ENCODE assay signal across 14 cellular contexts in the genomic region with DNA sequence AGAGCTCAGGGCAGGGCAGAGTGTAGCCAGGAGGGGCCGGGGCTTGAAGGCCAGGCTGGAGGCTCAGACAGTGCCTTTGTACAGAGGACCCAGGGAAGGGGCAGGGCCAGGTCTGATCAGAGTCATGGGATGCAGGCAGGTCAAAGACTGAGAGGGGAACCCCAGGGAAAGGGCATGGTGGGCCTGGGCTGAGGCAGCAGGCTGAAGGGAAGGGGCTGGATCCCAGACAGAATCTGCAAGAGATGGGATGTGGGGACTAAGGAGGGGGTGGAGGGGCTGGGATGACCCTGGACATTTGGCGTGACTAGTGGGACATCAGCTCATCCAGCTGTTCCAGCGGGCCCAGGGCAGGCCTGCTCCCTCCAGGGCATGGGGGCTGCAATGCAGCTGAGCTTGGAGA. TPM values are rescaled to one million over a fixed set of nuclear protein-coding genes. Genes with fewer than 3 reads are reported as not detected.
DNase-seq lines count a peak whose midpoint lies in the region; ATAC-seq and TF ChIP-seq lines count a peak whose summit lies in the region.
"Had no signal": no experiment of that assay in that cellular context is flagged by ENCODE, and none has a peak within 500 bp of the region (broad histone marks: within the 10 kb centered on the region; RNA-seq: fewer than 3 reads in every experiment).

No MANE protein-coding gene starts in this region.

- H3K36me3 Mint-ChIP-seq in chondrocyte (ENCODE audit: low read depth): peaks cover 19% of the 10 kb centered on the region

- H3K27ac Mint-ChIP-seq in chondrocyte (ENCODE audit: unreplicated experiment): no peak overlapping the region
- H3K27ac Mint-ChIP-seq: B cell; CD8-positive, alpha-beta T cell had no signal

- no peaks in the 10 kb centered on the region for H3K27me3 ChIP-seq in left ventricle myocardium inferior (ENCODE audit: low read depth)
- H3K27me3 ChIP-seq: BLaER1 treated with 17β-estradiol and CSF1 and Interleukin-3, amounts not matched to agents 10 nM and 100 nM had no signal

- H3K27me3 Mint-ChIP-seq in chondrocyte (ENCODE audit: low read depth): no peaks in the 10 kb centered on the region
- H3K27me3 Mint-ChIP-seq: B cell had no signal

- H3K9me3 ChIP-seq in left ventricle myocardium inferior (replicated peaks): no peaks in the 10 kb centered on the region
- H3K9me3 ChIP-seq: BLaER1 treated with 17β-estradiol and CSF1 and Interleukin-3, amounts not matched to agents 10 nM and 100 nM; HAP-1 had no signal

- peaks cover 74% of the 10 kb centered on the region for H3K36me3 ChIP-seq in left ventricle myocardium inferior

- intact Hi-C loops in left ventricle myocardium inferior (cut with micrococcal nuclease) (no loop called here), left cardiac atrium (cut with DNase I) (no loop called here), posterior vena cava (cut with DNase I) (no loop called here)

- ATAC-seq in left cardiac atrium: no peak
- ATAC-seq: CD8-positive, alpha-beta T cell had no signal

- TF ChIP-seq CTCF in left ventricle myocardium inferior (IDR thresholded peaks at IDR 0.05; ENCODE audit: borderline replicate concordance) (no peak), chondrocyte (IDR thresholded peaks at IDR 0.05) (no peak)

- DNase-seq in left ventricle myocardium inferior: no peak
- no peak for DNase-seq in left cardiac atrium
- DNase-seq in chondrocyte (ENCODE audit: low spot score): peak; percentile 60
- peak; percentile 73 for DNase-seq in posterior vena cava (ENCODE audit: low spot score)
- no peak for DNase-seq in T-helper 1 cell
- DNase-seq in NCI-H1048 (lab: John Stamatoyannopoulos, UW): no peak
- DNase-seq in NCI-H2107 (lab: John Stamatoyannopoulos, UW): no peak
- DNase-seq: Calu3; CD8-positive, alpha-beta T cell; GM23248 had no signal

- H3K27ac ChIP-seq in left ventricle myocardium inferior (replicated peaks): peak overlapping the region; percentile 77
- H3K27ac ChIP-seq: BLaER1 treated with 17β-estradiol and CSF1 and Interleukin-3, amounts not matched to agents 10 nM and 100 nM; GM23248; HL-60 had no signal

- H3K9me3 Mint-ChIP-seq in chondrocyte (ENCODE audit: low read depth): no peaks in the 10 kb centered on the region
- H3K9me3 Mint-ChIP-seq: CD8-positive, alpha-beta T cell had no signal

- no peaks in the 10 kb centered on the region for H3K4me1 Mint-ChIP-seq in chondrocyte (ENCODE audit: low read depth)
- H3K4me1 Mint-ChIP-seq: B cell had no signal

- H3K4me3 Mint-ChIP-seq in chondrocyte (ENCODE audit: unreplicated experiment): no peak overlapping the region
- H3K4me3 Mint-ChIP-seq: B cell; CD8-positive, alpha-beta T cell had no signal

- H3K4me1 ChIP-seq in left ventricle myocardium inferior: peaks cover 36% of the 10 kb centered on the region

- no peak overlapping the region for H3K4me3 ChIP-seq in left ventricle myocardium inferior
- H3K4me3 ChIP-seq: BLaER1 treated with 17β-estradiol and CSF1 and Interleukin-3, amounts not matched to agents 10 nM and 100 nM; GM23248; HAP-1 had no signal

RNA-seq across cellular contexts. Expression of gene MRNIP, which starts 15.5 kb away (rescaled TPM):
- total RNA-seq in left ventricle myocardium inferior: 13.1 TPM
- 10 to 100 TPM; 11.1 to 12.7 TPM for total RNA-seq in left cardiac atrium
- total RNA-seq in chondrocyte: 13.4 to 20.0 TPM (median 16.4 TPM) in 3 replicates
- total RNA-seq in posterior vena cava: 10 to 100 TPM; 17.3 to 20.1 TPM

RNA-seq across cellular contexts. Expression of gene TBC1D9B, which starts 33.6 kb away (rescaled TPM):
- 31.1 TPM for total RNA-seq in left ventricle myocardium inferior
- 10 to 100 TPM; 43.5 to 53.5 TPM for total RNA-seq in left cardiac atrium
- total RNA-seq in chondrocyte: 107 to 130 TPM (median 118 TPM) in 3 replicates
- total RNA-seq in posterior vena cava: 10 to 100 TPM; 85.0 to 90.5 TPM

RNA-seq across cellular contexts. Expression of gene SQSTM1, which starts 53.4 kb away (rescaled TPM):
- total RNA-seq in left ventricle myocardium inferior (438 TPM), left cardiac atrium (100 to 1,000 TPM; 302 to 316 TPM), chondrocyte (219 to 297 TPM (median 296 TPM) in 3 replicates), posterior vena cava (100 to 1,000 TPM; 245 to 333 TPM)

Comparison
In these comparisons a context has a peak if more than half of its experiments do, and no peak if none do; other contexts are left out.
1. DNase-seq: peak in chondrocyte (single experiment) and posterior vena cava (single experiment); none in left ventricle myocardium inferior (single experiment), left cardiac atrium (single experiment), T-helper 1 cell (0 of 5), NCI-H1048 (single experiment) and NCI-H2107 (single experiment).